ENCODE assay signal across 25 cellular contexts in genomic region chr11:68942090-68942620, GRCh38. TPM values are rescaled to one million over a fixed set of nuclear protein-coding genes. Genes with fewer than 3 reads are reported as not detected.
A peak's percentile ranks its signal among the peaks of the same experiment; 100 is the strongest.
DNase-seq lines count a peak whose midpoint lies in the region; ATAC-seq and TF ChIP-seq lines count a peak whose summit lies in the region.
"Had no signal": no experiment of that assay in that cellular context is flagged by ENCODE, and none has a peak within 500 bp of the region (broad histone marks: within the 10 kb centered on the region; RNA-seq: fewer than 3 reads in every experiment).

No MANE protein-coding gene starts in this region.

- DNase-seq in natural killer cell treated with Interleukin-12 subunit alpha and Interleukin-12 subunit beta and Interleukin-15 and Interleukin-18, amount 100 ng/mL, for 72 hours (ENCODE audit: low spot score), result peak; percentile 41
- DNase-seq in natural killer cell (no peak), fibroblast of peridontal ligament (ENCODE audit: extremely low read depth) (peak; percentile 70), sciatic nerve (ENCODE audit: low spot score) (no peak), inferior parietal cortex (ENCODE audit: extremely low spot score) (no peak), NCI-H345 treated with DMSO at 0.1 percent for 48 hours (lab: John Stamatoyannopoulos, UW; ENCODE audit: unreplicated experiment) (no peak)
- DNase-seq: activated CD4-positive, alpha-beta T cell treated with anti-CD3 and anti-CD28 coated beads, Interleukin-2, amount 50 U/mL, for 4 hours; activated T-cell treated with anti-CD3 and anti-CD28 coated beads, Interleukin-2, amount 50 U/mL, for 1 hour; CD4-positive, alpha-beta T cell; effector CD8-positive, alpha-beta T cell; HFFc6; hippocampal formation; NCI-H1436 treated with DMSO at 0.1 percent for 48 hours; NCI-H510A; occipital lobe; SHP77 treated with DMSO at 0.1 percent for 48 hours; stimulated activated CD4-positive, alpha-beta T cell treated with anti-CD3 and anti-CD28 coated beads, Interleukin-4, amount 100 ng/mL, for 4 hours; T-helper 1 cell; upper lobe of right lung had no signal

- no peak overlapping the region for H3K4me3 Mint-ChIP-seq in natural killer cell treated with Interleukin-12 subunit alpha and Interleukin-12 subunit beta and Interleukin-15 and Interleukin-18, amount 100 ng/mL, for 72 hours
- H3K4me3 Mint-ChIP-seq in natural killer cell, result no peak overlapping the region
- H3K4me3 Mint-ChIP-seq in activated T-helper 17 cell treated with anti-CD3 and anti-CD28 coated beads, Interleukin-2, amount 50 U/mL, for 72 hours, result no peak overlapping the region
- H3K4me3 Mint-ChIP-seq: CD4-positive, alpha-beta T cell; HFFc6 had no signal

- H3K27me3 Mint-ChIP-seq in natural killer cell treated with Interleukin-12 subunit alpha and Interleukin-12 subunit beta and Interleukin-15 and Interleukin-18, amount 100 ng/mL, for 72 hours, result no peaks in the 10 kb centered on the region
- H3K27me3 Mint-ChIP-seq in natural killer cell (ENCODE audit: low read depth in 2 of 2), result no peaks in the 10 kb centered on the region
- no peaks in the 10 kb centered on the region for H3K27me3 Mint-ChIP-seq in activated T-helper 17 cell treated with anti-CD3 and anti-CD28 coated beads, Interleukin-2, amount 50 U/mL, for 72 hours
- H3K27me3 Mint-ChIP-seq: CD4-positive, alpha-beta T cell had no signal

- no peak for TF ChIP-seq CTCF in natural killer cell (IDR thresholded peaks at IDR 0.05)

- ATAC-seq in natural killer cell treated with Interleukin-12 subunit alpha and Interleukin-12 subunit beta and Interleukin-15 and Interleukin-18, amount 100 ng/mL, for 72 hours, result no peak
- ATAC-seq in natural killer cell (no peak), sciatic nerve (peak; percentile 43), GM19452 (IDR thresholded peaks at IDR 0.05; ENCODE audit: unreplicated experiment) (no peak)
- ATAC-seq in activated T-helper 17 cell treated with anti-CD3 and anti-CD28 coated beads, Interleukin-2, amount 50 U/mL, for 72 hours (replicated peaks), result no peak

- H3K4me1 Mint-ChIP-seq in natural killer cell treated with Interleukin-12 subunit alpha and Interleukin-12 subunit beta and Interleukin-15 and Interleukin-18, amount 100 ng/mL, for 72 hours (ENCODE audit: low read depth in 2 of 2), result no peaks in the 10 kb centered on the region
- no peaks in the 10 kb centered on the region for H3K4me1 Mint-ChIP-seq in natural killer cell
- H3K4me1 Mint-ChIP-seq in activated T-helper 17 cell treated with anti-CD3 and anti-CD28 coated beads, Interleukin-2, amount 50 U/mL, for 72 hours, result no peaks in the 10 kb centered on the region

- H3K9me3 Mint-ChIP-seq in natural killer cell treated with Interleukin-12 subunit alpha and Interleukin-12 subunit beta and Interleukin-15 and Interleukin-18, amount 100 ng/mL, for 72 hours, result no peaks in the 10 kb centered on the region
- H3K9me3 Mint-ChIP-seq in natural killer cell, result no peaks in the 10 kb centered on the region
- H3K9me3 Mint-ChIP-seq in activated T-helper 17 cell treated with anti-CD3 and anti-CD28 coated beads, Interleukin-2, amount 50 U/mL, for 72 hours, result no peaks in the 10 kb centered on the region
- H3K9me3 Mint-ChIP-seq: activated naive CD4-positive, alpha-beta T cell treated with anti-CD3 and anti-CD28 coated beads, Interleukin-2, amount 50 U/mL, for 72 hours; CD4-positive, alpha-beta T cell; HFFc6 had no signal

- intact Hi-C loops in natural killer cell (cut with micrococcal nuclease), result no loop called here
- intact Hi-C loops in sciatic nerve (cut with DNase I), result no loop called here

- no peak overlapping the region for H3K27ac Mint-ChIP-seq in natural killer cell treated with Interleukin-12 subunit alpha and Interleukin-12 subunit beta and Interleukin-15 and Interleukin-18, amount 100 ng/mL, for 72 hours
- H3K27ac Mint-ChIP-seq in natural killer cell, result no peak overlapping the region
- no peak overlapping the region for H3K27ac Mint-ChIP-seq in activated T-helper 17 cell treated with anti-CD3 and anti-CD28 coated beads, Interleukin-2, amount 50 U/mL, for 72 hours
- H3K27ac Mint-ChIP-seq: activated naive CD4-positive, alpha-beta T cell treated with anti-CD3 and anti-CD28 coated beads, Interleukin-2, amount 50 U/mL, for 72 hours; CD4-positive, alpha-beta T cell; HFFc6 had no signal

- H3K36me3 Mint-ChIP-seq in natural killer cell treated with Interleukin-12 subunit alpha and Interleukin-12 subunit beta and Interleukin-15 and Interleukin-18, amount 100 ng/mL, for 72 hours, result no peaks in the 10 kb centered on the region
- H3K36me3 Mint-ChIP-seq in natural killer cell, result no peaks in the 10 kb centered on the region
- H3K36me3 Mint-ChIP-seq in activated T-helper 17 cell treated with anti-CD3 and anti-CD28 coated beads, Interleukin-2, amount 50 U/mL, for 72 hours (ENCODE audit: low read depth), result peaks cover 26% of the 10 kb centered on the region
- H3K36me3 Mint-ChIP-seq: activated naive CD4-positive, alpha-beta T cell treated with anti-CD3 and anti-CD28 coated beads, Interleukin-2, amount 50 U/mL, for 72 hours had no signal

RNA-seq across cellular contexts. Expression of gene IGHMBP2, which starts 38.5 kb away (rescaled TPM):
- 10 to 100 TPM; 32.8 to 62.9 TPM for total RNA-seq in natural killer cell treated with Interleukin-12 subunit alpha and Interleukin-12 subunit beta and Interleukin-15 and Interleukin-18, amount 100 ng/mL, for 72 hours
- total RNA-seq in natural killer cell (10 to 100 TPM; 31.5 to 52.3 (median 48.5) TPM), sciatic nerve (27.0 TPM)
- total RNA-seq in activated T-helper 17 cell treated with anti-CD3 and anti-CD28 coated beads, Interleukin-2, amount 50 U/mL, for 72 hours, result 10 to 100 TPM; 27.2 to 38.3 TPM

RNA-seq across cellular contexts. Expression of gene MRPL21, which starts 38.5 kb away (rescaled TPM):
- 100 to 1,000 TPM in 1 of 2 donors, 10 to 100 TPM in 1; 57.6 to 108 TPM for total RNA-seq in natural killer cell treated with Interleukin-12 subunit alpha and Interleukin-12 subunit beta and Interleukin-15 and Interleukin-18, amount 100 ng/mL, for 72 hours
- total RNA-seq in natural killer cell (10 to 100 TPM; 39.0 to 47.4 (median 40.3) TPM), sciatic nerve (30.7 TPM)
- 10 to 100 TPM; 43.4 to 96.4 TPM for total RNA-seq in activated T-helper 17 cell treated with anti-CD3 and anti-CD28 coated beads, Interleukin-2, amount 50 U/mL, for 72 hours

RNA-seq across cellular contexts. Expression of gene MRGPRD, which starts 38.6 kb away (rescaled TPM):
- total RNA-seq in natural killer cell treated with Interleukin-12 subunit alpha and Interleukin-12 subunit beta and Interleukin-15 and Interleukin-18, amount 100 ng/mL, for 72 hours, result not detected
- not detected for total RNA-seq in natural killer cell
- not detected for total RNA-seq in sciatic nerve
- total RNA-seq in activated T-helper 17 cell treated with anti-CD3 and anti-CD28 coated beads, Interleukin-2, amount 50 U/mL, for 72 hours, result not detected
- total RNA-seq: activated naive CD4-positive, alpha-beta T cell treated with anti-CD3 and anti-CD28 coated beads, Interleukin-2, amount 50 U/mL, for 72 hours; CD4-positive, alpha-beta T cell; Daoy; HFFc6; MCF 10A; occipital lobe; skeletal muscle tissue; upper lobe of right lung had no signal

Comparison
In these comparisons a context has a peak if more than half of its experiments do, and no peak if none do; other contexts are left out.
1. DNase-seq: peak in natural killer cell treated with Interleukin-12 subunit alpha and Interleukin-12 subunit beta and Interleukin-15 and Interleukin-18, amount 100 ng/mL, for 72 hours (single experiment) and fibroblast of peridontal ligament (single experiment); none in natural killer cell (single experiment), sciatic nerve (single experiment), inferior parietal cortex (single experiment) and NCI-H345 treated with DMSO at 0.1 percent for 48 hours (single experiment).